Comparison of ENCODE assay signal across 6 cellular contexts in the genomic region with DNA sequence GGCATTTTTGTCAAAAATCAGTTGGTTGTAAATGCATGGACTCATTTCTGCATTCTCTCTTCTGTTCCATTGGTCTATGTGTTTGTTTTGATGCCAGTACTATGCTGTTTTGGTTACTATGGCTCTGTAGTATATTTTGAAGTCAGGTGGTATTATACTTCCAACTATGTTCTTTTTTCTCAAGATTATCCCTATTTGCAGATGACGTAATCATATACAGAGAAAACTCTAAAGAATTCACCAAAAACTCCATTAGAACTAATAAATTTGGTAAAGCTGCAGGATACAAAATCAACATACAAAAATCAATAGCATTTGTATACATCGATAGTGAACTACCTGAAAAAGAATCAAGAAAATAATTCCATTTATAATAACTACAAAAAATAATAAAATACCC.
"Had no signal": no experiment of that assay in that cellular context is flagged by ENCODE, and none has a peak within 500 bp of the region (broad histone marks: within the 10 kb centered on the region; RNA-seq: fewer than 3 reads in every experiment).

No MANE protein-coding gene starts in this region.

- H3K9ac ChIP-seq: KMS-11 had no signal

- FAIRE-seq: HTR-8/SVneo had no signal

- H3K27ac ChIP-seq: HL-60, KMS-11 had no signal

- DNase-seq: IMR-90, KBM-7, KG1 had no signal

- H3K4me2 ChIP-seq: KMS-11 had no signal
